Comparison of ENCODE assay signal across 8 cellular contexts in the genomic region with DNA sequence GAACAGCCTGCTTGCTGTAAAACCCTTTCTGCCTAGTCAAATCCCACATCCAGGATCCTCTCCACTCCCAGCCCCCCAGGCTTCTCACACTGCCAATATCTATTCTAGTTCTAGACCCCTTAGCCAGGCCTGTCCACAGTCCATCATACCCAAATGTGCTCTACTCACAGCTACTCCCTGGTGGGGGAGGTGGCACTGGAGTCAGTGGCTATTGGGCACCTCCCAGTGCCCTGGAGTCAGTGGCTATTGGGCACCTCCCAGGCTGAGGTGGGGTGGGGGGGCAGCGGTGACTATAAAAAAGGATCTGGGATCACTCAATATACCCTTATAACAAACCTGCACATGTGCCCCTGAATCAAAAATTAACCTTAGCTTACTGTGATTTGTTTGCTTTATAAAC. TPM values are rescaled to one million over a fixed set of nuclear protein-coding genes. Genes with fewer than 3 reads are reported as not detected.
DNase-seq lines count a peak whose midpoint lies in the region; ATAC-seq and TF ChIP-seq lines count a peak whose summit lies in the region.
"Had no signal": no experiment of that assay in that cellular context is flagged by ENCODE, and none has a peak within 500 bp of the region (broad histone marks: within the 10 kb centered on the region; RNA-seq: fewer than 3 reads in every experiment).

No MANE protein-coding gene starts in this region.

- H3K9ac ChIP-seq in DND-41 (ENCODE audit: low read depth, low read length) (peak overlapping the region; percentile 62; the same call in 1 of the 2 replicates), Loucy (ENCODE audit: low read depth, low read length, poor library complexity, severe bottlenecking) (no peak overlapping the region)

- peaks cover 8 to 12% of the 10 kb centered on the region in 2 donors for H3K4me1 Mint-ChIP-seq in effector memory CD8-positive, alpha-beta T cell (ENCODE audit: low read depth in 2 of 2)
- H3K4me1 Mint-ChIP-seq in osteocyte (ENCODE audit: unreplicated experiment), result peaks cover 34% of the 10 kb centered on the region

- H2AFZ ChIP-seq in DND-41 (ENCODE audit: low read depth, low read length) (peak overlapping the region; percentile 93; the same call in 1 of the 2 replicates), Loucy (ENCODE audit: low read length) (no peak overlapping the region)

- H3F3A ChIP-seq in Loucy (ENCODE audit: low read depth), result no peaks in the 10 kb centered on the region

- H3K4me1 ChIP-seq in DND-41 (ENCODE audit: insufficient read depth, low read length) (peaks cover 19% of the 10 kb centered on the region), Loucy (ENCODE audit: insufficient read depth, low read length, poor library complexity, severe bottlenecking) (peaks cover 23% of the 10 kb centered on the region)

- peaks cover 3% of the 10 kb centered on the region for H3K36me3 Mint-ChIP-seq in effector memory CD8-positive, alpha-beta T cell (ENCODE audit: insufficient read depth)
- no peaks in the 10 kb centered on the region for H3K36me3 Mint-ChIP-seq in osteocyte (ENCODE audit: unreplicated experiment)

- no peaks in the 10 kb centered on the region for H3K9me2 ChIP-seq in Loucy (replicated peaks; ENCODE audit: low read depth, low read length)

- H3K36me3 ChIP-seq in DND-41 (ENCODE audit: insufficient read depth, low read length) (no peaks in the 10 kb centered on the region), Loucy (ENCODE audit: insufficient read depth, low read length) (no peaks in the 10 kb centered on the region)
- H3K36me3 ChIP-seq: HAP-1 had no signal

- peaks cover 4 to 21% of the 10 kb centered on the region in 2 donors for H3K27me3 Mint-ChIP-seq in effector memory CD8-positive, alpha-beta T cell
- H3K27me3 Mint-ChIP-seq in osteocyte (ENCODE audit: unreplicated experiment), result peaks cover 6% of the 10 kb centered on the region

- H3K4me2 ChIP-seq in DND-41 (ENCODE audit: insufficient read depth, low read length) (peak overlapping the region; percentile 96), Loucy (ENCODE audit: low read depth, low read length, poor library complexity, severe bottlenecking) (peak overlapping the region; percentile 85)

- no peak for TF ChIP-seq CTCF in DND-41 (IDR thresholded peaks at IDR 0.05; ENCODE audit: borderline replicate concordance, extremely low read depth, low read length, poor library complexity, severe bottlenecking)
- TF ChIP-seq CTCF in Loucy (conservative IDR thresholded peaks at IDR 0.05; ENCODE audit: low read length), result no peak
- no peak for TF ChIP-seq CTCF in osteocyte (IDR thresholded peaks at IDR 0.05)

- no peaks in the 10 kb centered on the region for H4K20me1 ChIP-seq in DND-41 (ENCODE audit: insufficient read depth, low read length)
- no peaks in the 10 kb centered on the region for H4K20me1 ChIP-seq in Loucy (ENCODE audit: insufficient read depth, low read length, poor library complexity, severe bottlenecking)

- H3K27me3 ChIP-seq in DND-41 (ENCODE audit: insufficient read depth, low read length, poor library complexity), result no peaks in the 10 kb centered on the region
- H3K27me3 ChIP-seq in Loucy (ENCODE audit: insufficient read depth, low read length, poor library complexity, severe bottlenecking), result no peaks in the 10 kb centered on the region

- ATAC-seq in DND-41 (ENCODE audit: insufficient read depth, low read depth), result no peak
- ATAC-seq in effector memory CD8-positive, alpha-beta T cell (replicated peaks), result no peak

- H3K79me2 ChIP-seq in DND-41 (ENCODE audit: insufficient read depth, low read length), result no peaks in the 10 kb centered on the region
- no peaks in the 10 kb centered on the region for H3K79me2 ChIP-seq in Loucy (ENCODE audit: insufficient read depth, low read length)

- no peak overlapping the region for H3K27ac ChIP-seq in DND-41 (ENCODE audit: low read length)

- H3K4me3 ChIP-seq in DND-41 (ENCODE audit: low read depth in 1 of 2, low read length in 2 of 2), result peak overlapping the region; percentile 37 to 76; a peak in 3 of 4 replicates
- peak overlapping the region; percentile 75 for H3K4me3 ChIP-seq in Loucy (ENCODE audit: low read length, poor library complexity, severe bottlenecking)

- peak overlapping the region; percentile 81 to 88 for H3K4me3 Mint-ChIP-seq in effector memory CD8-positive, alpha-beta T cell
- peak overlapping the region; percentile 69 for H3K4me3 Mint-ChIP-seq in osteocyte (ENCODE audit: unreplicated experiment)

- H3K9me3 Mint-ChIP-seq in effector memory CD8-positive, alpha-beta T cell, result no peaks in the 10 kb centered on the region
- H3K9me3 Mint-ChIP-seq in osteocyte (ENCODE audit: unreplicated experiment), result no peaks in the 10 kb centered on the region

- no peaks in the 10 kb centered on the region for H3K9me3 ChIP-seq in DND-41 (ENCODE audit: insufficient read depth, low read length, severe bottlenecking)
- H3K9me3 ChIP-seq in Loucy (ENCODE audit: insufficient read depth, low read depth, low read length), result no peaks in the 10 kb centered on the region
- H3K9me3 ChIP-seq: HAP-1 had no signal

- H3K27ac Mint-ChIP-seq in effector memory CD8-positive, alpha-beta T cell, result no peak overlapping the region
- no peak overlapping the region for H3K27ac Mint-ChIP-seq in osteocyte (ENCODE audit: unreplicated experiment)

- no peak for DNase-seq in DND-41
- no peak for DNase-seq in effector memory CD8-positive, alpha-beta T cell
- no peak for DNase-seq in osteocyte (ENCODE audit: extremely low spot score, unreplicated experiment)
- no peak for DNase-seq in NCI-H345 (lab: John Stamatoyannopoulos, UW)
- no peak for DNase-seq in COLO668 (lab: John Stamatoyannopoulos, UW; ENCODE audit: unreplicated experiment)
- DNase-seq in SKM-1 (lab: John Stamatoyannopoulos, UW; ENCODE audit: unreplicated experiment), result no peak

RNA-seq across cellular contexts. Expression of gene DISP2, which starts 0.8 kb away (rescaled TPM):
- 1.4 and 1.5 TPM in 2 replicates for total RNA-seq in osteocyte

RNA-seq across cellular contexts. Expression of gene PHGR1, which starts 6.4 kb away (rescaled TPM):
- not detected in 2 replicates for total RNA-seq in osteocyte

RNA-seq across cellular contexts. Expression of gene CCDC9B, which starts 16.5 kb away (rescaled TPM):
- 18.0 and 21.6 TPM in 2 replicates for total RNA-seq in osteocyte

RNA-seq across cellular contexts. Expression of gene KNSTRN, which starts 25.3 kb away (rescaled TPM):
- total RNA-seq in osteocyte, result 25.1 and 27.3 TPM in 2 replicates

RNA-seq across cellular contexts. Expression of gene INAFM2, which starts 33.8 kb away (rescaled TPM):
- total RNA-seq in osteocyte, result 69.0 and 70.3 TPM in 2 replicates
